11 cellular contexts compared by ENCODE assay signal in the genomic region with DNA sequence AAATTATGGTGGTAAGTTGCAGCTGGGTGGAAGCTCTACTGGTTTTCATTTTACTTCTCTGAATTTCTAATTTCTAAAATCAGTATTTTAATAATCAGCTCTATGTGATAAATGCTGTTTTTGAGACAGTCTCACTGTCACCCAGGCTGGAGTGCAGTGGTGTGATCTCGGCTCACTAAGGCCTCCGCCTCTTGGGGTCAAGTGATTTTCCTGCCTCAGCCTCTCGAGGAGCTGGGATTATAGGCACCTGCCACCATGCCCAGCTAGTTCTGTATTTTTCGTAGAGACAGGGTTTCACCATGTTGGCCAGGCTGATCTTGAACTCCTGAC. TPM values are rescaled to one million over a fixed set of nuclear protein-coding genes. Genes with fewer than 3 reads are reported as not detected.
A peak's percentile ranks its signal among the peaks of the same experiment; 100 is the strongest.
DNase-seq lines count a peak whose midpoint lies in the region; ATAC-seq and TF ChIP-seq lines count a peak whose summit lies in the region.
"Had no signal": no experiment of that assay in that cellular context is flagged by ENCODE, and none has a peak within 500 bp of the region (broad histone marks: within the 10 kb centered on the region; RNA-seq: fewer than 3 reads in every experiment).

No MANE protein-coding gene starts in this region.

- H3K4me1 Mint-ChIP-seq in naive thymus-derived CD8-positive, alpha-beta T cell = peaks cover 38 to 79% (median 69%) of the 10 kb centered on the region in 4 donors
- peaks cover 49% of the 10 kb centered on the region for H3K4me1 Mint-ChIP-seq in type B pancreatic cell (ENCODE audit: unreplicated experiment)
- H3K4me1 Mint-ChIP-seq in stimulated activated naive B cell treated with anti-CD40 and anti-IgM and Interleukin-4, amounts not matched to agents 10 μg/mL and 1 μg/mL and 100 μg/mL, for 72 hours = peaks cover 54 to 81% of the 10 kb centered on the region in 2 donors

- H3K79me2 ChIP-seq in MM.1S (ENCODE audit: low read length) = peaks cover 11% of the 10 kb centered on the region; the same call in 1 of the 2 replicates

- no peaks in the 10 kb centered on the region for H4K20me1 ChIP-seq in MM.1S (ENCODE audit: insufficient read depth, low read length)

- H3F3A ChIP-seq in MM.1S (ENCODE audit: insufficient read depth, low read length) = peaks cover 6% of the 10 kb centered on the region; the same call in 1 of the 2 replicates

- H3K9ac ChIP-seq in colonic mucosa (ENCODE audit: low read depth in 2 of 2, low read length in 2 of 2) (no peak overlapping the region), MM.1S (ENCODE audit: low read length) (no peak overlapping the region)
- H3K9ac ChIP-seq: GM23248, KMS-11 had no signal

- H3K27me3 ChIP-seq in cardiac muscle cell (no peaks in the 10 kb centered on the region), colonic mucosa (no peaks in the 10 kb centered on the region), MM.1S (replicated peaks; ENCODE audit: insufficient read depth, low read length) (no peaks in the 10 kb centered on the region)

- H3K36me3 ChIP-seq in cardiac muscle cell (no peaks in the 10 kb centered on the region), colonic mucosa (no peaks in the 10 kb centered on the region), MM.1S (replicated peaks; ENCODE audit: insufficient read depth, low read length) (no peaks in the 10 kb centered on the region)

- peak overlapping the region; percentile 81 to 100 (median 96) for H3K27ac Mint-ChIP-seq in naive thymus-derived CD8-positive, alpha-beta T cell
- H3K27ac Mint-ChIP-seq in type B pancreatic cell = peak overlapping the region; percentile 95
- H3K27ac Mint-ChIP-seq in stimulated activated naive B cell treated with anti-CD40 and anti-IgM and Interleukin-4, amounts not matched to agents 10 μg/mL and 1 μg/mL and 100 μg/mL, for 72 hours = no peak overlapping the region

- H3K4me1 ChIP-seq in cardiac muscle cell (ENCODE audit: low read depth) (peaks cover 59% of the 10 kb centered on the region), colonic mucosa (peaks cover 12% of the 10 kb centered on the region), MM.1S (ENCODE audit: low read length) (0 out of 2 replicates have a peak, but pooled peaks cover 3% of the 10 kb centered on the region)

- H3K36me3 Mint-ChIP-seq in naive thymus-derived CD8-positive, alpha-beta T cell = peaks cover 0 to 2% (median 0%) of the 10 kb centered on the region in 3 donors
- H3K36me3 Mint-ChIP-seq in type B pancreatic cell = no peaks in the 10 kb centered on the region
- peaks cover 5 to 7% of the 10 kb centered on the region in 2 donors for H3K36me3 Mint-ChIP-seq in stimulated activated naive B cell treated with anti-CD40 and anti-IgM and Interleukin-4, amounts not matched to agents 10 μg/mL and 1 μg/mL and 100 μg/mL, for 72 hours

- H3K9me3 ChIP-seq in cardiac muscle cell (ENCODE audit: low read depth) (no peaks in the 10 kb centered on the region), colonic mucosa (no peaks in the 10 kb centered on the region), MM.1S (replicated peaks; ENCODE audit: insufficient read depth, low read length) (no peaks in the 10 kb centered on the region)

- no peak overlapping the region for H2AFZ ChIP-seq in MM.1S (ENCODE audit: low read length)
- H2AFZ ChIP-seq: GM23248 had no signal

- POLR2A ChIA-PET in naive thymus-derived CD8-positive, alpha-beta T cell (lab: Charles Lee) = interaction anchor here (1.1 to 6.0 kb wide), 4 partner anchors 10 to 92 kb away, joined by 5 to 54 read pairs (median 16); a partner anchor contains a TSS

- DNase-seq in cardiac muscle cell (ENCODE audit: low read depth in 1 of 2, low spot score in 1 of 2) = no peak
- no peak for DNase-seq in Right ventricle myocardium superior
- no peak for DNase-seq in colonic mucosa
- DNase-seq in naive thymus-derived CD8-positive, alpha-beta T cell = no peak
- DNase-seq in type B pancreatic cell (ENCODE audit: extremely low spot score, unreplicated experiment) = no peak
- DNase-seq in stimulated activated naive B cell treated with anti-CD40 and anti-IgM and Interleukin-4, amounts not matched to agents 10 μg/mL and 1 μg/mL and 100 μg/mL, for 72 hours = no peak
- no peak for DNase-seq in MM.1S
- DNase-seq: NCI-H446 had no signal

- no peaks in the 10 kb centered on the region for H3K9me3 Mint-ChIP-seq in naive thymus-derived CD8-positive, alpha-beta T cell
- no peaks in the 10 kb centered on the region for H3K9me3 Mint-ChIP-seq in type B pancreatic cell
- no peaks in the 10 kb centered on the region for H3K9me3 Mint-ChIP-seq in stimulated activated naive B cell treated with anti-CD40 and anti-IgM and Interleukin-4, amounts not matched to agents 10 μg/mL and 1 μg/mL and 100 μg/mL, for 72 hours

- ATAC-seq in Right ventricle myocardium superior (ENCODE audit: poor library complexity) = no peak
- ATAC-seq in naive thymus-derived CD8-positive, alpha-beta T cell = no peak
- no peak for ATAC-seq in HG03354 (IDR thresholded peaks at IDR 0.05; ENCODE audit: poor library complexity, severe bottlenecking, unreplicated experiment)
- ATAC-seq in stimulated activated naive B cell treated with anti-CD40 and anti-IgM and Interleukin-4, amounts not matched to agents 10 μg/mL and 1 μg/mL and 100 μg/mL, for 72 hours (replicated peaks) = no peak

- peak overlapping the region in 6 of 10 donors; percentile 15 to 89 (median 51) for H3K4me3 Mint-ChIP-seq in naive thymus-derived CD8-positive, alpha-beta T cell
- H3K4me3 Mint-ChIP-seq in type B pancreatic cell = peak overlapping the region; percentile 80
- H3K4me3 Mint-ChIP-seq in stimulated activated naive B cell treated with anti-CD40 and anti-IgM and Interleukin-4, amounts not matched to agents 10 μg/mL and 1 μg/mL and 100 μg/mL, for 72 hours = no peak overlapping the region

- no peaks in the 10 kb centered on the region for H3K27me3 Mint-ChIP-seq in naive thymus-derived CD8-positive, alpha-beta T cell
- no peaks in the 10 kb centered on the region for H3K27me3 Mint-ChIP-seq in type B pancreatic cell
- H3K27me3 Mint-ChIP-seq in stimulated activated naive B cell treated with anti-CD40 and anti-IgM and Interleukin-4, amounts not matched to agents 10 μg/mL and 1 μg/mL and 100 μg/mL, for 72 hours = no peaks in the 10 kb centered on the region

- H3K27ac ChIP-seq in cardiac muscle cell = peak overlapping the region; percentile 96
- peak overlapping the region; percentile 82 for H3K27ac ChIP-seq in colonic mucosa
- H3K27ac ChIP-seq in MM.1S (ENCODE audit: low read length) = no peak overlapping the region
- H3K27ac ChIP-seq: GM23248, KMS-11 had no signal

- H3K9me2 ChIP-seq in MM.1S (replicated peaks; ENCODE audit: insufficient read depth, low read length) = no peaks in the 10 kb centered on the region

- no peak overlapping the region for H3K4me3 ChIP-seq in cardiac muscle cell
- H3K4me3 ChIP-seq in colonic mucosa = no peak overlapping the region
- no peak overlapping the region for H3K4me3 ChIP-seq in MM.1S (ENCODE audit: low read length)
- H3K4me3 ChIP-seq: GM23248 had no signal

- TF ChIP-seq CTCF in cardiac muscle cell (IDR thresholded peaks at IDR 0.05; ENCODE audit: low read depth, low read length) (no peak), colonic mucosa (IDR thresholded peaks at IDR 0.05) (no peak), type B pancreatic cell (conservative IDR thresholded peaks at IDR 0.05) (no peak), MM.1S (IDR thresholded peaks at IDR 0.05; ENCODE audit: low read length) (no peak)

- intact Hi-C loops in Right ventricle myocardium superior (cut with DNase I) (no loop called here), colonic mucosa (cut with DNase I) (no loop called here)

- no peak overlapping the region for H3K4me2 ChIP-seq in MM.1S (ENCODE audit: low read depth, low read length)
- H3K4me2 ChIP-seq: KMS-11 had no signal

RNA-seq across cellular contexts. Expression of a gene that starts 1.5 kb away (rescaled TPM):
- total RNA-seq in cardiac muscle cell (58.3 and 65.7 TPM in 2 replicates), Right ventricle myocardium superior (33.1 TPM), colonic mucosa (10 to 100 TPM; 24.2 to 39.7 TPM), type B pancreatic cell (ENCODE audit: low replicate concordance) (64.8 and 86.3 TPM in 2 replicates)
- polyA plus RNA-seq in cardiac muscle cell = 49.7 and 50.4 TPM in 2 replicates
- 10 to 100 TPM; 93.7 to 99.9 TPM for total RNA-seq in naive thymus-derived CD8-positive, alpha-beta T cell
- polyA plus RNA-seq in naive thymus-derived CD8-positive, alpha-beta T cell = 10 to 100 TPM; 14.1 to 35.5 (median 29.4) TPM

RNA-seq across cellular contexts. Expression of a gene that starts 41.1 kb away (rescaled TPM):
- total RNA-seq in cardiac muscle cell (5.6 and 11.9 TPM in 2 replicates), Right ventricle myocardium superior (6.4 TPM), colonic mucosa (1 to 10 TPM; 4.6 to 4.8 TPM), type B pancreatic cell (ENCODE audit: low replicate concordance) (21.0 and 54.9 TPM in 2 replicates)
- 0.87 and 2.8 TPM in 2 replicates for polyA plus RNA-seq in cardiac muscle cell
- total RNA-seq in naive thymus-derived CD8-positive, alpha-beta T cell = 1 to 10 TPM; 4.1 to 4.9 TPM
- polyA plus RNA-seq in naive thymus-derived CD8-positive, alpha-beta T cell = not detected

Comparison
In these comparisons a context has a peak if more than half of its experiments do, and no peak if none do; other contexts are left out.
1. H3K4me3 Mint-ChIP-seq: peak in naive thymus-derived CD8-positive, alpha-beta T cell (6 of 10) and type B pancreatic cell (single experiment); none in stimulated activated naive B cell treated with anti-CD40 and anti-IgM and Interleukin-4, amounts not matched to agents 10 μg/mL and 1 μg/mL and 100 μg/mL, for 72 hours (0 of 2).